Comparison of ENCODE assay signal across 14 cellular contexts in the genomic region with DNA sequence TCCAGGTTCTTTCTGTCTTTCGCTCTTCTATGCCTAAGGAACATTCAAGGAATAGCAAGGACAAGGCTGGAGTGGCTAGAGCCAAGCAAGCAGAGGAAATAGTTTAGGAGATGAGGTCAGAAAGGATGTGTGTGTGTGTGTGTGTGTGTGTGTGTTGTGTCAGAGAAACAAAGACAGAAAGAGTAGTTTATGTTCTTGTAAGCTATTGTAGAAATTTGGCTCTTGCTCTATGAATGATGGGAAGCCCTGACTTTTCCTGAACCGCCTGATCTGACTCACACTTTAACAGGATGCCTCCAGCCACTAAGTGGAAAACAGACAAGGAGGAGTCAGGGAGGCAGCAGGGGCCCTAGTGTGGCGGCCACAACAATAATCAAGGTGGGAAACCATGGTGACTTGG. TPM values are rescaled to one million over a fixed set of nuclear protein-coding genes. Genes with fewer than 3 reads are reported as not detected.
A peak's percentile ranks its signal among the peaks of the same experiment; 100 is the strongest.
DNase-seq lines count a peak whose midpoint lies in the region; ATAC-seq and TF ChIP-seq lines count a peak whose summit lies in the region.
"Had no signal": no experiment of that assay in that cellular context is flagged by ENCODE, and none has a peak within 500 bp of the region (broad histone marks: within the 10 kb centered on the region; RNA-seq: fewer than 3 reads in every experiment).

No MANE protein-coding gene starts in this region.

- WGBS in body of pancreas, 2 donors = 87 to 93% methylated on average over 3 of the region's 3 CpGs
- WGBS in ovary, 3 donors = 65 to 76% (median 72%) methylated on average over 3 of the region's 3 CpGs

- ATAC-seq in body of pancreas (peak; percentile 40), gastrocnemius medialis (peak; percentile 36 to 56)
- ATAC-seq: natural killer cell; sciatic nerve; stimulated activated naive CD8-positive, alpha-beta T cell treated with anti-CD3 and anti-CD28 coated beads, Interleukin-15, amount 100 ng/mL, for 72 hours had no signal

- no peak for TF ChIP-seq EP300 in ovary (IDR thresholded peaks at IDR 0.05)

- H3K9me3 ChIP-seq in body of pancreas = no peaks in the 10 kb centered on the region
- H3K9me3 ChIP-seq in gastrocnemius medialis = peaks cover 0 to 4% (median 0%) of the 10 kb centered on the region in 3 donors
- H3K9me3 ChIP-seq in ovary = no peaks in the 10 kb centered on the region

- peak; percentile 62 for DNase-seq in H4 (ENCODE audit: low spot score)
- DNase-seq in body of pancreas = no peak
- DNase-seq in glomerular endothelial cell (ENCODE audit: extremely low read depth, low read depth, low spot score) = peak; percentile 84
- no peak for DNase-seq in gastrocnemius medialis
- no peak for DNase-seq in NOMO-1 (lab: John Stamatoyannopoulos, UW; ENCODE audit: unreplicated experiment in 2 of 2)
- no peak for DNase-seq in ovary
- DNase-seq in stimulated activated CD4-positive, alpha-beta T cell treated with anti-CD3 and anti-CD28 coated beads, Interleukin-2, amount 100 ng/mL, for 24 hours = no peak
- no peak for DNase-seq in middle frontal gyrus (ENCODE audit: extremely low spot score, low spot score)
- DNase-seq: CD4-positive, CD25-positive, alpha-beta regulatory T cell; kidney; natural killer cell; stimulated activated naive CD8-positive, alpha-beta T cell treated with anti-CD3 and anti-CD28 coated beads, Interleukin-15, amount 100 ng/mL, for 72 hours; WERI-Rb-1 had no signal

- in situ Hi-C loops in gastrocnemius medialis (cut with MboI; ENCODE audit: low sequenced_read_pairs in 4 of 4) = loop anchor here in 1 of 4 donors (25.0 kb wide), 1 partner anchor 504 kb away; no protein-coding TSS in a partner anchor

- intact Hi-C loops in body of pancreas (cut with DNase I) (no loop called here), gastrocnemius medialis (cut with DNase I; ENCODE audit: low total_unique reads) (no loop called here), ovary (cut with DNase I) (no loop called here)

- H3K36me3 ChIP-seq in body of pancreas (replicated peaks in 1 of 2; ENCODE audit: insufficient read depth in 1 of 2, low read depth in 2 of 2) (no peaks in the 10 kb centered on the region), gastrocnemius medialis (no peaks in the 10 kb centered on the region), ovary (no peaks in the 10 kb centered on the region)
- H3K36me3 ChIP-seq: WERI-Rb-1 had no signal

- TF ChIP-seq CTCF in body of pancreas (IDR thresholded peaks at IDR 0.05) (no peak), gastrocnemius medialis (IDR thresholded peaks at IDR 0.05 in 4 of 5, conservative IDR thresholded peaks at IDR 0.05 in 1 of 5) (no peak), ovary (IDR thresholded peaks at IDR 0.05) (no peak)

- no peak overlapping the region for H3K4me3 ChIP-seq in body of pancreas
- H3K4me3 ChIP-seq in gastrocnemius medialis = no peak overlapping the region
- H3K4me3 ChIP-seq in ovary = no peak overlapping the region

- TF ChIP-seq POLR2A in body of pancreas (IDR thresholded peaks at IDR 0.05) (no peak), gastrocnemius medialis (IDR thresholded peaks at IDR 0.05) (no peak), ovary (IDR thresholded peaks at IDR 0.05) (no peak)

- H3K4me1 ChIP-seq in body of pancreas = no peaks in the 10 kb centered on the region
- H3K4me1 ChIP-seq in gastrocnemius medialis = no peaks in the 10 kb centered on the region
- no peaks in the 10 kb centered on the region for H3K4me1 ChIP-seq in ovary (ENCODE audit: insufficient read depth)

- H3K27ac ChIP-seq in body of pancreas (no peak overlapping the region), gastrocnemius medialis (peak overlapping the region in 3 of 4 donors; percentile 41 to 53 (median 52)), ovary (no peak overlapping the region)
- H3K27ac ChIP-seq: WERI-Rb-1 had no signal

- H3K27me3 ChIP-seq in body of pancreas = no peaks in the 10 kb centered on the region
- H3K27me3 ChIP-seq in gastrocnemius medialis = no peaks in the 10 kb centered on the region
- H3K27me3 ChIP-seq in ovary = no peaks in the 10 kb centered on the region

RNA-seq across cellular contexts. Expression of gene LGI2, which starts 39.7 kb away (rescaled TPM):
- 0.04 and 0.12 TPM in 2 replicates for total RNA-seq in H4 (2014; rRNA removed; shearing (Covaris generic))
- total RNA-seq in body of pancreas = 1 to 10 TPM in 1 of 2 donors, under 1 TPM in 1; 0.78 to 2.0 TPM
- total RNA-seq in glomerular endothelial cell = 0.05 TPM in 1 of 2 replicates, not detected in the other
- total RNA-seq in gastrocnemius medialis = under 1 TPM; 0.05 to 0.31 (median 0.19) TPM
- 10 to 100 TPM in 1 of 7 donors, 1 to 10 TPM in 5, under 1 TPM in 1; 0.36 to 17.6 (median 1.9) TPM for total RNA-seq in ovary
- polyA plus RNA-seq in ovary = 10 to 100 TPM in 1 of 2 donors, 1 to 10 TPM in 1; 1.0 to 19.8 TPM
- total RNA-seq: CD4-positive, CD25-positive, alpha-beta regulatory T cell; natural killer cell had no signal
- polyA plus RNA-seq: CD4-positive, CD25-positive, alpha-beta regulatory T cell had no signal

Comparison
In these comparisons a context has a peak if more than half of its experiments do, and no peak if none do; other contexts are left out.
1. DNase-seq: peak in H4 (single experiment) and glomerular endothelial cell (single experiment); none in body of pancreas (0 of 4), gastrocnemius medialis (0 of 2), NOMO-1 (0 of 2), ovary (0 of 5), stimulated activated CD4-positive, alpha-beta T cell treated with anti-CD3 and anti-CD28 coated beads, Interleukin-2, amount 100 ng/mL, for 24 hours (0 of 2) and middle frontal gyrus (single experiment).
2. H3K27ac ChIP-seq: peak in gastrocnemius medialis (3 of 4); none in body of pancreas (0 of 4) and ovary (0 of 2).